Comparison of ENCODE assay signal across 15 cellular contexts in the genomic region with DNA sequence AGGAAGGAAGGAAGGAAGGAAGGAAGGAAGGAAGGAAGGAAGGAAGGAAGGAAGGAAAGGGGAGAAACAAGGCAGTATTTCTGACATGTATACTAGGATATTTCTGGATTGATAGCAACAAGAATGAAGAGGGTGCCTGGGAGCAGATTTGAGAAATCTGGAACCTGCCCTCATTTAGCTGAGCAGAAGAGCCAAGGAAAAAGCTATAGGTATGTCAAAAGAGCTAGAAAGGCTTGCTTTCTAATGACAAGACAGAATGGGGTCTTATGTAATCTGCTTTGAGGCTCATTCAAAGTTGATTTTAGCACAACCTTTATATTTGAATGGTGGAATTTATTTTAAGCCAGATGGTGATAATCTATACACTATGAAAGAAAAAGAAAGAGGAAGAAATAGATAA.
"Had no signal": no experiment of that assay in that cellular context is flagged by ENCODE, and none has a peak within 500 bp of the region (broad histone marks: within the 10 kb centered on the region; RNA-seq: fewer than 3 reads in every experiment).

No MANE protein-coding gene starts in this region.

- ATAC-seq: effector memory CD8-positive, alpha-beta T cell; gastrocnemius medialis; left lobe of liver; natural killer cell had no signal

- H3K4me3 ChIP-seq: esophagus muscularis mucosa, gastrocnemius medialis, right atrium auricular region, stomach had no signal

- H3K4me1 ChIP-seq: esophagus muscularis mucosa, gastrocnemius medialis, right atrium auricular region had no signal

- H3K27ac ChIP-seq: epithelial cell of prostate, esophagus muscularis mucosa, gastrocnemius medialis, right atrium auricular region, stomach had no signal

- H3K36me3 ChIP-seq: esophagus muscularis mucosa, gastrocnemius medialis, right atrium auricular region, stomach had no signal

- DNase-seq: effector memory CD8-positive, alpha-beta T cell; gastrocnemius medialis; glutamatergic neuron; islet precursor cell; natural killer cell; posterior cingulate gyrus; small intestine; stimulated activated CD4-positive, alpha-beta T cell treated with anti-CD3 and anti-CD28 coated beads, Interleukin-12 subunit alpha, Interleukin-12 subunit beta, amount 100 ng/mL, for 4 hours; stimulated activated naive CD4-positive, alpha-beta T cell; stomach; trophoblast cell had no signal

- H3K27me3 ChIP-seq: gastrocnemius medialis, right atrium auricular region, stomach had no signal

- H3K9me3 ChIP-seq: esophagus muscularis mucosa, gastrocnemius medialis, right atrium auricular region, stomach had no signal
